12 cellular contexts compared by ENCODE assay signal in the genomic region with DNA sequence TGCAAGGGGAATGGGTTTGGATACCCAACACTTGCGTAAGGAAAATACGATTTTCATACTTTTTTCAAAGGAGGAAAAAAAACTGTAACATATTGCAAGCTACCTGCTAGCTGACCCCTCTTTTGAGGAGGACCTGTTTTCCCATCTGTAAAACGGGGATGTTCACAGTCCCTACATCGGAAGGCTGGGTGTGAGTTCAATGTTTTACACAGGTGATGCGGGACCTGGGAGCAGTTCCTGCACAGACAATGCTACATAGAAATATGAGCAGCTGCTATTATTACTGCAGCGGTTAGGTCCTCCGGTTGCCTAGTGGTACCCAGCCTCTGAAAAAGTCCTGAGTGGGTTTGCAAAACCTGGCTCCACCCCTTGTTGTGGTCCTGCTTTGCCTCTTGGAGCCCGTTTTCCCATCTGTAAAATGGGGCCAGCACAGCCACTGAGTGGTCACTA. TPM values are rescaled to one million over a fixed set of nuclear protein-coding genes. Genes with fewer than 3 reads are reported as not detected.
A peak's percentile ranks its signal among the peaks of the same experiment; 100 is the strongest.
DNase-seq lines count a peak whose midpoint lies in the region; ATAC-seq, FAIRE-seq and TF ChIP-seq lines count a peak whose summit lies in the region.
"Had no signal": no experiment of that assay in that cellular context is flagged by ENCODE, and none has a peak within 500 bp of the region (broad histone marks: within the 10 kb centered on the region; RNA-seq: fewer than 3 reads in every experiment).

No MANE protein-coding gene starts in this region.

- H3K9me3 Mint-ChIP-seq in T-helper 2 cell treated with Interferon-gamma antibody and Interleukin-4, amounts not matched to agents 5 μg/mL and 100 μg/mL, for 36 hours, result no peaks in the 10 kb centered on the region

- no peaks in the 10 kb centered on the region for H3K36me3 ChIP-seq in effector memory CD4-positive, alpha-beta T cell (ENCODE audit: control insufficient read depth, insufficient read depth, low read length)
- no peaks in the 10 kb centered on the region for H3K36me3 ChIP-seq in gastroesophageal sphincter

- ATAC-seq in GM19035 (IDR thresholded peaks at IDR 0.05; ENCODE audit: unreplicated experiment) (no peak), gastroesophageal sphincter (no peak)
- ATAC-seq: foreskin keratinocyte, left lobe of liver had no signal

- peak overlapping the region; percentile 5 for H3K4me3 ChIP-seq in effector memory CD4-positive, alpha-beta T cell (ENCODE audit: insufficient read depth, low read depth, low read length, poor library complexity, severe bottlenecking)
- peak overlapping the region in 1 of 2 donors; percentile 2 for H3K4me3 ChIP-seq in gastroesophageal sphincter

- H3K27ac Mint-ChIP-seq in T-helper 2 cell treated with Interferon-gamma antibody and Interleukin-4, amounts not matched to agents 5 μg/mL and 100 μg/mL, for 36 hours, result peak overlapping the region; percentile 95

- H3K4me3 Mint-ChIP-seq in T-helper 2 cell treated with Interferon-gamma antibody and Interleukin-4, amounts not matched to agents 5 μg/mL and 100 μg/mL, for 36 hours, result peak overlapping the region; percentile 99

- H3K27me3 ChIP-seq in effector memory CD4-positive, alpha-beta T cell (replicated peaks; ENCODE audit: control insufficient read depth, insufficient read depth, low read length, poor library complexity, severe bottlenecking), result no peaks in the 10 kb centered on the region
- H3K27me3 ChIP-seq in gastroesophageal sphincter, result no peaks in the 10 kb centered on the region
- H3K27me3 ChIP-seq: foreskin keratinocyte had no signal

- peaks cover 72% of the 10 kb centered on the region for H3K36me3 Mint-ChIP-seq in T-helper 2 cell treated with Interferon-gamma antibody and Interleukin-4, amounts not matched to agents 5 μg/mL and 100 μg/mL, for 36 hours (ENCODE audit: low read depth)

- H3K4me1 ChIP-seq in effector memory CD4-positive, alpha-beta T cell (ENCODE audit: control insufficient read depth, insufficient read depth, low read length, poor library complexity, severe bottlenecking), result peaks cover 33% of the 10 kb centered on the region
- H3K4me1 ChIP-seq in gastroesophageal sphincter, result peaks cover 0 to 46% (median 4%) of the 10 kb centered on the region in 3 donors

- peak overlapping the region; percentile 79 for H3K27ac ChIP-seq in effector memory CD4-positive, alpha-beta T cell (ENCODE audit: insufficient read depth, low read length, poor library complexity, severe bottlenecking)
- H3K27ac ChIP-seq in gastroesophageal sphincter, result no peak overlapping the region
- H3K27ac ChIP-seq: foreskin keratinocyte had no signal

- no peaks in the 10 kb centered on the region for H3K9me3 ChIP-seq in effector memory CD4-positive, alpha-beta T cell (ENCODE audit: control insufficient read depth, low read length)
- H3K9me3 ChIP-seq in gastroesophageal sphincter, result no peaks in the 10 kb centered on the region

- H3K27me3 Mint-ChIP-seq in T-helper 2 cell treated with Interferon-gamma antibody and Interleukin-4, amounts not matched to agents 5 μg/mL and 100 μg/mL, for 36 hours (ENCODE audit: low read depth), result no peaks in the 10 kb centered on the region

- TF ChIP-seq EP300 in gastroesophageal sphincter (IDR thresholded peaks at IDR 0.05), result no peak

- 87 to 93% methylated on average over 2 to 6 of the region's 8 CpGs for WGBS in gastroesophageal sphincter (ENCODE audit: low coverage in 1 of 2), 2 donors

- no peak for DNase-seq in GM12892 (ENCODE audit: insufficient read length)
- peak; percentile 19 for DNase-seq in T-helper 2 cell treated with Interferon-gamma antibody and Interleukin-4, amounts not matched to agents 5 μg/mL and 100 μg/mL, for 36 hours (ENCODE audit: low spot score)
- DNase-seq in effector memory CD4-positive, alpha-beta T cell, result no peak
- DNase-seq in stimulated activated CD4-positive, alpha-beta T cell treated with anti-CD3 and anti-CD28 coated beads, Interleukin-4, amount 100 ng/mL, for 1 hour, result peak; percentile 21
- DNase-seq in frontal cortex (ENCODE audit: low spot score in 2 of 2), result no peak
- DNase-seq: foreskin keratinocyte, NCI-H1417 treated with DMSO at 0.1 percent for 48 hours had no signal

- FAIRE-seq in GM12892 (lab: Jason Lieb, UNC) (no peak), frontal cortex (lab: Jason Lieb, UNC) (no peak)
- FAIRE-seq: D721Med had no signal

- TF ChIP-seq POLR2A in GM12892 (IDR thresholded peaks at IDR 0.05; ENCODE audit: low read depth, low read length), result peak; percentile 1; the same call in 1 of the 2 replicates
- TF ChIP-seq POLR2A in gastroesophageal sphincter (IDR thresholded peaks at IDR 0.05), result no peak

- no peak for TF ChIP-seq CTCF in gastroesophageal sphincter (IDR thresholded peaks at IDR 0.05)

- peaks cover 38% of the 10 kb centered on the region for H3K4me1 Mint-ChIP-seq in T-helper 2 cell treated with Interferon-gamma antibody and Interleukin-4, amounts not matched to agents 5 μg/mL and 100 μg/mL, for 36 hours (ENCODE audit: low read depth)

RNA-seq across cellular contexts. Expression of a gene that starts 3.5 kb away (rescaled TPM):
- 4.3 TPM for polyA plus RNA-seq in GM12892 (2012; ENCODE audit: missing spikeins)
- total RNA-seq in gastroesophageal sphincter (10 to 100 TPM in 1 of 4 donors, 1 to 10 TPM in 3; 5.3 to 10.5 (median 6.9) TPM), frontal cortex (0.82 TPM)

RNA-seq across cellular contexts. Expression of a gene that starts 16.6 kb away (rescaled TPM):
- 0.81 TPM for polyA plus RNA-seq in GM12892 (2012; ENCODE audit: missing spikeins)
- not detected for total RNA-seq in gastroesophageal sphincter
- not detected for total RNA-seq in frontal cortex
- total RNA-seq: foreskin keratinocyte, left lobe of liver, urinary bladder had no signal
- polyA plus RNA-seq: foreskin keratinocyte, urinary bladder had no signal

RNA-seq across cellular contexts. Expression of a gene that starts 20.9 kb away (rescaled TPM):
- polyA plus RNA-seq in GM12892 (2012; ENCODE audit: missing spikeins), result not detected
- total RNA-seq in gastroesophageal sphincter (not detected), frontal cortex (not detected)
- total RNA-seq: foreskin keratinocyte, left lobe of liver, urinary bladder had no signal
- polyA plus RNA-seq: foreskin keratinocyte, urinary bladder had no signal

RNA-seq across cellular contexts. Expression of a gene that starts 23.8 kb away (rescaled TPM):
- polyA plus RNA-seq in GM12892 (2012; ENCODE audit: missing spikeins), result 0.61 TPM
- total RNA-seq in gastroesophageal sphincter (not detected), frontal cortex (not detected)
- total RNA-seq: foreskin keratinocyte, left lobe of liver, urinary bladder had no signal
- polyA plus RNA-seq: foreskin keratinocyte, urinary bladder had no signal

RNA-seq across cellular contexts. Expression of a gene that starts 28.6 kb away (rescaled TPM):
- polyA plus RNA-seq in GM12892 (2012; ENCODE audit: missing spikeins), result not detected
- total RNA-seq in gastroesophageal sphincter, result not detected
- not detected for total RNA-seq in frontal cortex
- total RNA-seq: foreskin keratinocyte, left lobe of liver, urinary bladder had no signal
- polyA plus RNA-seq: foreskin keratinocyte, urinary bladder had no signal

Comparison
In these comparisons a context has a peak if more than half of its experiments do, and no peak if none do; other contexts are left out.
1. DNase-seq: peak in T-helper 2 cell treated with Interferon-gamma antibody and Interleukin-4, amounts not matched to agents 5 μg/mL and 100 μg/mL, for 36 hours (single experiment) and stimulated activated CD4-positive, alpha-beta T cell treated with anti-CD3 and anti-CD28 coated beads, Interleukin-4, amount 100 ng/mL, for 1 hour (single experiment); none in GM12892 (single experiment), effector memory CD4-positive, alpha-beta T cell (0 of 3) and frontal cortex (0 of 2).